Comparison of ENCODE assay signal across 21 cellular contexts in genomic region chr18:38453880-38454279, GRCh38.
DNase-seq lines count a peak whose midpoint lies in the region; ATAC-seq lines count a peak whose summit lies in the region.
"Had no signal": no experiment of that assay in that cellular context is flagged by ENCODE, and none has a peak within 500 bp of the region (broad histone marks: within the 10 kb centered on the region; RNA-seq: fewer than 3 reads in every experiment).

No MANE protein-coding gene starts in this region.

- H3K36me3 ChIP-seq in BLaER1 treated with 17β-estradiol and CSF1 and Interleukin-3, amounts not matched to agents 10 nM and 100 nM = no peaks in the 10 kb centered on the region; a peak in 1 of 22 replicates
- H3K36me3 ChIP-seq in SJCRH30 = no peaks in the 10 kb centered on the region
- H3K36me3 ChIP-seq: MG63 had no signal

- H3K27me3 ChIP-seq in BLaER1 treated with 17β-estradiol and CSF1 and Interleukin-3, amounts not matched to agents 10 nM and 100 nM = no peaks in the 10 kb centered on the region
- no peaks in the 10 kb centered on the region for H3K27me3 ChIP-seq in SJCRH30
- H3K27me3 ChIP-seq: MG63 had no signal

- peak; percentile 47 for DNase-seq in COR-L47 (lab: John Stamatoyannopoulos, UW)
- DNase-seq in NCI-H146 treated with DMSO at 0.1 percent for 48 hours (lab: John Stamatoyannopoulos, UW; ENCODE audit: unreplicated experiment) = peak; percentile 86
- DNase-seq in NCI-H510A (lab: John Stamatoyannopoulos, UW) = peak; percentile 72
- no peak for DNase-seq in SJCRH30
- DNase-seq: AML-193, Caco-2, DND-41, H7, Kasumi-1, MG63, NCI-H1048, NCI-H1694 treated with DMSO at 0.1 percent for 48 hours, NCI-H526, OCI-M1, SHP77, T-cell had no signal

- H4K20me1 ChIP-seq in BLaER1 treated with 17β-estradiol and CSF1 and Interleukin-3, amounts not matched to agents 10 nM and 100 nM = no peaks in the 10 kb centered on the region

- H3K27ac ChIP-seq in BLaER1 treated with 17β-estradiol and CSF1 and Interleukin-3, amounts not matched to agents 10 nM and 100 nM = peak overlapping the region in 6 of 11 experiments; percentile 56 to 78 (median 74); a peak in 12 of 22 replicates
- H3K27ac ChIP-seq in SJCRH30 = no peak overlapping the region

- peaks cover 0 to 56% (median 23%) of the 10 kb centered on the region in 11 experiments; a peak in 16 of 22 replicates for H3K9me3 ChIP-seq in BLaER1 treated with 17β-estradiol and CSF1 and Interleukin-3, amounts not matched to agents 10 nM and 100 nM (replicated peaks in 1 of 11)
- no peaks in the 10 kb centered on the region for H3K9me3 ChIP-seq in SJCRH30 (replicated peaks)
- H3K9me3 ChIP-seq: Caco-2, MG63 had no signal

- peak overlapping the region in 8 of 11 experiments; percentile 18 to 73 (median 58); a peak in 15 of 22 replicates for H3K4me2 ChIP-seq in BLaER1 treated with 17β-estradiol and CSF1 and Interleukin-3, amounts not matched to agents 10 nM and 100 nM

- no peak overlapping the region for H3K4me3 ChIP-seq in BLaER1 treated with 17β-estradiol and CSF1 and Interleukin-3, amounts not matched to agents 10 nM and 100 nM
- H3K4me3 ChIP-seq in SJCRH30 = no peak overlapping the region
- H3K4me3 ChIP-seq: MG63 had no signal

- peaks cover 0 to 88% (median 58%) of the 10 kb centered on the region in 10 experiments; a peak in 16 of 20 replicates for H3K4me1 ChIP-seq in BLaER1 treated with 17β-estradiol and CSF1 and Interleukin-3, amounts not matched to agents 10 nM and 100 nM
- H3K4me1 ChIP-seq in SJCRH30 = peaks cover 12% of the 10 kb centered on the region
- H3K4me1 ChIP-seq: Caco-2 had no signal

- peak overlapping the region in 3 of 11 experiments; percentile 2 to 63 (median 4); a peak in 4 of 22 replicates for H3K9ac ChIP-seq in BLaER1 treated with 17β-estradiol and CSF1 and Interleukin-3, amounts not matched to agents 10 nM and 100 nM

- ATAC-seq in GM21515 (IDR thresholded peaks at IDR 0.05; ENCODE audit: unreplicated experiment) = no peak
- no peak for ATAC-seq in GM18517 (IDR thresholded peaks at IDR 0.05; ENCODE audit: unreplicated experiment)
- no peak for ATAC-seq in HG02885 (IDR thresholded peaks at IDR 0.05; ENCODE audit: poor library complexity, unreplicated experiment)
- ATAC-seq: SK-N-SH treated with all-trans-retinoic acid at 6 μM for 48 hours, T-cell had no signal

Comparison
In these comparisons a context has a peak if more than half of its experiments do, and no peak if none do; other contexts are left out.
1. DNase-seq: peak in COR-L47 (single experiment), NCI-H146 treated with DMSO at 0.1 percent for 48 hours (single experiment) and NCI-H510A (single experiment); none in SJCRH30 (0 of 2).